ENCODE assay signal across 21 cellular contexts in the genomic region with DNA sequence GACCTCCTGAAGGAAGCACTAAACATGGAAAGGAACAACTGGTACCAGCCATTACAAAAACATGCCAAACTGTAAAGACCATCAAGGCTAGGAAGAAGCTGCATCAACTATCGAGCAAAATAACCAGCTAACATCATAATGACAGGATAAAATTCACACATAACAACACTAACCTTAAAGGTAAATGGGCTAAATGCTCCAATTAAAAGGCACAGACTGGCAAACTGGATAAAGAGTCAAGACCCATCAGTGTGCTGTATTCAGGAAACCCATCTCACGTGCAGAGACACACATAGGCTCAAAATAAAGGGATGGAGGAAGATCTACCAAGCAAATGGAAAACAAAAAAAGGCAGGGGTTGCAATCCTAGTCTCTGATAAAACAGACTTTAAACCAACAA. TPM values are rescaled to one million over a fixed set of nuclear protein-coding genes. Genes with fewer than 3 reads are reported as not detected.
"Had no signal": no experiment of that assay in that cellular context is flagged by ENCODE, and none has a peak within 500 bp of the region (broad histone marks: within the 10 kb centered on the region; RNA-seq: fewer than 3 reads in every experiment).

No MANE protein-coding gene starts in this region.

RNA-seq across cellular contexts. Expression of a gene that starts 10.6 kb away (rescaled TPM):
- total RNA-seq: ascending aorta, chondrocyte had no signal
- polyA plus RNA-seq: cardiac muscle cell had no signal

RNA-seq across cellular contexts. Expression of a gene that starts 23.1 kb away (rescaled TPM):
- total RNA-seq: ascending aorta, chondrocyte had no signal
- polyA plus RNA-seq: cardiac muscle cell had no signal

RNA-seq across cellular contexts. Expression of a gene that starts 41.6 kb away (rescaled TPM):
- total RNA-seq: activated naive CD4-positive, alpha-beta T cell treated with anti-CD3 and anti-CD28 coated beads for 36 hours; activated naive CD4-positive, alpha-beta T cell treated with anti-CD3 and anti-CD28 coated beads, Interleukin-2, amount 50 U/mL, for 72 hours; activated naive CD8-positive, alpha-beta T cell treated with anti-CD3 and anti-CD28 coated beads for 36 hours; activated naive CD8-positive, alpha-beta T cell treated with anti-CD3 and anti-CD28 coated beads, Interleukin-2, amount 10 ng/mL, durations not matched to agents 7 days and 5 days; activated T-cell treated with anti-CD3 and anti-CD28 coated beads, Interleukin-2, amount 50 U/mL, for 4 hours; activated T-cell treated with anti-CD3 and anti-CD28 coated beads, Interleukin-2, amount 50 U/mL, for 72 hours; activated T-helper 1 cell treated with anti-CD3 and anti-CD28 coated beads, Interleukin-12 subunit alpha, Interleukin-12 subunit beta, Interleukin-2, Interleukin-4 antibody, amounts not matched to agents 30 ng/mL and 10 ng/mL and 1 ng/mL, durations not matched to agents 14 hours and 24 hours and 36 hours; activated T-helper 17 cell treated with anti-CD3 and anti-CD28 coated beads, Interleukin-2, amount 50 U/mL, for 72 hours; activated T-helper 2 cell treated with anti-CD3 and anti-CD28 coated beads, Interferon-gamma antibody, Interleukin-2, Interleukin-4, amounts not matched to agents 10 μg/mL and 5 μg/mL and 100 μg/mL, durations not matched to agents 14 hours and 24 hours and 36 hours; adrenal gland; aorta; ascending aorta; astrocyte; body of pancreas; breast epithelium; bronchial epithelial cell; cardiac muscle cell; cardiac septum; cerebellum; chondrocyte had no signal
- polyA plus RNA-seq: adipose tissue, adrenal gland, aorta, cardiac muscle cell had no signal
